ENCODE assay signal across 13 cellular contexts in genomic region chr7:128398841-128399135, GRCh38. TPM values are rescaled to one million over a fixed set of nuclear protein-coding genes. Genes with fewer than 3 reads are reported as not detected.
DNase-seq lines count a peak whose midpoint lies in the region; ATAC-seq, FAIRE-seq and TF ChIP-seq lines count a peak whose summit lies in the region.
"Had no signal": no experiment of that assay in that cellular context is flagged by ENCODE, and none has a peak within 500 bp of the region (broad histone marks: within the 10 kb centered on the region; RNA-seq: fewer than 3 reads in every experiment).

No MANE protein-coding gene starts in this region.

- FAIRE-seq in astrocyte (lab: Jason Lieb, UNC) = no peak
- FAIRE-seq: G401.6, GM12892 had no signal

- H2AFZ ChIP-seq in astrocyte (ENCODE audit: low read depth, low read length) = no peak overlapping the region
- H2AFZ ChIP-seq: neural progenitor cell had no signal

- no peak overlapping the region for H3K4me3 Mint-ChIP-seq in astrocyte (ENCODE audit: unreplicated experiment)
- no peak overlapping the region for H3K4me3 Mint-ChIP-seq in activated T-cell treated with anti-CD3 and anti-CD28 coated beads, Interleukin-2, amount 50 U/mL, for 24 hours
- H3K4me3 Mint-ChIP-seq: neural progenitor cell had no signal

- H3K9ac ChIP-seq in astrocyte (ENCODE audit: low read length) = no peak overlapping the region
- H3K9ac ChIP-seq: neural progenitor cell had no signal

- peaks cover 15% of the 10 kb centered on the region for H3K27me3 Mint-ChIP-seq in astrocyte (ENCODE audit: low read depth, unreplicated experiment)
- H3K27me3 Mint-ChIP-seq in activated T-cell treated with anti-CD3 and anti-CD28 coated beads, Interleukin-2, amount 50 U/mL, for 24 hours = no peaks in the 10 kb centered on the region

- H3K9me3 Mint-ChIP-seq in astrocyte (ENCODE audit: unreplicated experiment) = no peaks in the 10 kb centered on the region
- no peaks in the 10 kb centered on the region for H3K9me3 Mint-ChIP-seq in activated T-cell treated with anti-CD3 and anti-CD28 coated beads, Interleukin-2, amount 50 U/mL, for 24 hours
- H3K9me3 Mint-ChIP-seq: neural progenitor cell had no signal

- H3K4me1 Mint-ChIP-seq in astrocyte (ENCODE audit: low read depth, unreplicated experiment) = peaks cover 2% of the 10 kb centered on the region
- peaks cover 13% of the 10 kb centered on the region for H3K4me1 Mint-ChIP-seq in activated T-cell treated with anti-CD3 and anti-CD28 coated beads, Interleukin-2, amount 50 U/mL, for 24 hours (ENCODE audit: low read depth)

- H3K36me3 ChIP-seq in astrocyte (ENCODE audit: insufficient read depth, low read length) (peaks cover 30% of the 10 kb centered on the region), mucosa of descending colon (ENCODE audit: low read depth) (no peaks in the 10 kb centered on the region)
- H3K36me3 ChIP-seq: neural progenitor cell, uterus had no signal

- no peaks in the 10 kb centered on the region for H3K27me3 ChIP-seq in astrocyte (ENCODE audit: insufficient read depth, low read length)
- H3K27me3 ChIP-seq: stomach, uterus had no signal

- intact Hi-C loops in mucosa of descending colon (cut with DNase I, micrococcal nuclease) = no loop called here

- H3K4me1 ChIP-seq in astrocyte (ENCODE audit: insufficient read depth, low read length) = no peaks in the 10 kb centered on the region
- H3K4me1 ChIP-seq in mucosa of descending colon (ENCODE audit: low read depth) = no peaks in the 10 kb centered on the region
- H3K4me1 ChIP-seq: neural progenitor cell, uterus had no signal

- no peak overlapping the region for H3K27ac Mint-ChIP-seq in astrocyte (ENCODE audit: unreplicated experiment)
- no peak overlapping the region for H3K27ac Mint-ChIP-seq in activated T-cell treated with anti-CD3 and anti-CD28 coated beads, Interleukin-2, amount 50 U/mL, for 24 hours
- H3K27ac Mint-ChIP-seq: neural progenitor cell had no signal

- DNase-seq in astrocyte (ENCODE audit: low read depth) = no peak
- DNase-seq in mucosa of descending colon = no peak
- no peak for DNase-seq in RPMI8226
- no peak for DNase-seq in activated T-cell treated with anti-CD3 and anti-CD28 coated beads, Interleukin-2, amount 50 U/mL, for 24 hours
- no peak for DNase-seq in inferior parietal cortex (ENCODE audit: extremely low spot score)

- no peak overlapping the region for H3K27ac ChIP-seq in C4-2B
- H3K27ac ChIP-seq in astrocyte (ENCODE audit: low read depth, low read length) = no peak overlapping the region
- H3K27ac ChIP-seq: neural progenitor cell, stomach, uterus had no signal

- peaks cover 9% of the 10 kb centered on the region for H3K79me2 ChIP-seq in astrocyte (ENCODE audit: insufficient read depth, low read length)

- no peak overlapping the region for H3K4me2 ChIP-seq in astrocyte (ENCODE audit: low read length)
- H3K4me2 ChIP-seq: neural progenitor cell had no signal

- H3K36me3 Mint-ChIP-seq in astrocyte (ENCODE audit: low read depth, unreplicated experiment) = peaks cover 14% of the 10 kb centered on the region
- peaks cover 98% of the 10 kb centered on the region for H3K36me3 Mint-ChIP-seq in activated T-cell treated with anti-CD3 and anti-CD28 coated beads, Interleukin-2, amount 50 U/mL, for 24 hours (ENCODE audit: low read depth)

- H3K4me3 ChIP-seq in astrocyte (ENCODE audit: insufficient read depth, low read depth, low read length) = no peak overlapping the region
- H3K4me3 ChIP-seq in mucosa of descending colon = no peak overlapping the region
- H3K4me3 ChIP-seq: neural progenitor cell, stomach, uterus had no signal

- peaks cover 47% of the 10 kb centered on the region for H4K20me1 ChIP-seq in astrocyte (ENCODE audit: insufficient read depth, low read length)

- TF ChIP-seq CTCF in C4-2B (conservative IDR thresholded peaks at IDR 0.05) (peak; percentile 14), astrocyte (IDR thresholded peaks at IDR 0.05; ENCODE audit: insufficient read depth, low read depth, low read length) (peak; percentile 8), mucosa of descending colon (IDR thresholded peaks at IDR 0.05) (no peak)

- no peaks in the 10 kb centered on the region for H3K9me3 ChIP-seq in astrocyte (ENCODE audit: insufficient read depth, low read depth, low read length)
- no peaks in the 10 kb centered on the region for H3K9me3 ChIP-seq in mucosa of descending colon
- H3K9me3 ChIP-seq: stomach, uterus had no signal

- ATAC-seq in GM21825 (IDR thresholded peaks at IDR 0.05; ENCODE audit: unreplicated experiment) = peak; percentile 13
- peak; percentile 14 for ATAC-seq in mucosa of descending colon
- ATAC-seq in HG02623 (IDR thresholded peaks at IDR 0.05; ENCODE audit: unreplicated experiment) = no peak

RNA-seq across cellular contexts. Expression of gene IMPDH1, which starts 11.0 kb away (rescaled TPM):
- total RNA-seq in astrocyte (43.9 and 44.7 TPM in 2 replicates), mucosa of descending colon (10 to 100 TPM; 21.3 to 37.0 (median 35.5) TPM)

RNA-seq across cellular contexts. Expression of gene PRRT4, which starts 37.3 kb away (rescaled TPM):
- total RNA-seq in astrocyte (0.62 and 0.93 TPM in 2 replicates), mucosa of descending colon (1 to 10 TPM in 1 of 3 donors, under 1 TPM in 1, not detected in 1; 0.43 to 3.1 TPM)
- total RNA-seq: stomach had no signal

RNA-seq across cellular contexts. Expression of gene RBM28, which starts 55.1 kb away (rescaled TPM):
- total RNA-seq in astrocyte = 37.3 and 40.2 TPM in 2 replicates
- total RNA-seq in mucosa of descending colon = 10 to 100 TPM; 23.6 to 34.3 (median 27.1) TPM

RNA-seq across cellular contexts. Expression of gene HILPDA, which starts 56.9 kb away (rescaled TPM):
- 12.4 TPM in 2 replicates for total RNA-seq in astrocyte
- total RNA-seq in mucosa of descending colon = 1 to 10 TPM; 5.8 to 9.8 (median 6.6) TPM
